ENCODE assay signal across 12 cellular contexts in the genomic region with DNA sequence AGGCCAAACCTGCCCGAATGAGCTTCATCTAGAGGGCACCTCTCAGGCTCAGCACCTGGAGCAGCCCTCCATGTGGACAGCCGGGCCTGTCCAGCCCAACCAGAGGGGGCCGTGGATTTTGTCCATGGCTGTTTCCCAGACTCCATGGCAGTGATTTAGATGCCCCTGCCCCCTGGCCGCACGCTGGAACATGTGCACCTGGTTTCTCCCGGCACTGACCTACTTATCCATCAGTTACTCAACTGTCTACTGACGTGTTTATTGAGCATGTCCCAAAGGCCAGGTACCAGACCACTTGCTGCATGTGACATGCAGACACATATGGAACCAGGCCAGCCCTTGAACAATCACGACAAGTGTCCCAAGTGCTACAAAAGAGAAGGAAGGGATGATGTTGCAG. TPM values are rescaled to one million over a fixed set of nuclear protein-coding genes. Genes with fewer than 3 reads are reported as not detected.
"Had no signal": no experiment of that assay in that cellular context is flagged by ENCODE, and none has a peak within 500 bp of the region (broad histone marks: within the 10 kb centered on the region; RNA-seq: fewer than 3 reads in every experiment).

No MANE protein-coding gene starts in this region.

RNA-seq across cellular contexts. Expression of a gene that starts 43.1 kb away (rescaled TPM):
- total RNA-seq: left cardiac atrium, left ventricle myocardium inferior, left ventricle myocardium superior, lung microvascular endothelial cell, mesenteric fat pad, mononuclear cell, myocyte had no signal
- polyA plus RNA-seq: immature natural killer cell had no signal

RNA-seq across cellular contexts. Expression of a gene that starts 47.6 kb away (rescaled TPM):
- total RNA-seq: kidney, kidney epithelial cell, left ventricle myocardium inferior, left ventricle myocardium superior, liver, lung microvascular endothelial cell, mesenteric fat pad, mesothelial cell of epicardium, mononuclear cell, myocyte had no signal
- polyA plus RNA-seq: immature natural killer cell, liver had no signal
